8 cellular contexts compared by ENCODE assay signal in genomic region chr16:31507617-31507928, GRCh38. TPM values are rescaled to one million over a fixed set of nuclear protein-coding genes. Genes with fewer than 3 reads are reported as not detected.
DNase-seq lines count a peak whose midpoint lies in the region; ATAC-seq and TF ChIP-seq lines count a peak whose summit lies in the region.

No MANE protein-coding gene starts in this region.

- H3K4me1 ChIP-seq in GM23248 (ENCODE audit: insufficient read depth), result peaks cover 22% of the 10 kb centered on the region

- peaks cover 19% of the 10 kb centered on the region for H3K36me3 Mint-ChIP-seq in activated B cell treated with CpG ODN at 0.5 μM for 24 hours (ENCODE audit: low read depth)
- peaks cover 9% of the 10 kb centered on the region for H3K36me3 Mint-ChIP-seq in stimulated activated naive CD8-positive, alpha-beta T cell treated with anti-CD3 and anti-CD28 coated beads, Interleukin-15, Interleukin-2, amounts not matched to agents 100 ng/mL and 50 ng/mL, for 24 hours (ENCODE audit: low read depth)

- CTCF ChIA-PET in activated B cell treated with CpG ODN at 0.5 μM for 24 hours (lab: Charles Lee), result no interaction called here

- H3K9me3 ChIP-seq in GM23248 (ENCODE audit: low read depth), result no peaks in the 10 kb centered on the region
- no peaks in the 10 kb centered on the region for H3K9me3 ChIP-seq in iPS-18c (ENCODE audit: control insufficient read depth, insufficient read depth, low read length)

- H3K27ac ChIP-seq in 22Rv1 (peak overlapping the region; percentile 66), GM23248 (peak overlapping the region; percentile 86)

- peaks cover 39% of the 10 kb centered on the region for H3K79me2 ChIP-seq in GM23248 (ENCODE audit: insufficient read depth)

- POLR2A ChIA-PET in activated B cell treated with CpG ODN at 0.5 μM for 24 hours (lab: Charles Lee), result interaction anchor here (0.8 to 2.1 kb wide), 10 partner anchors 9 to 366 kb away, joined by 3 to 31 read pairs (median 6); partner anchors contain the start of genes AHSP, ARMC5 and ZNF267

- no peaks in the 10 kb centered on the region for H3K36me3 ChIP-seq in GM23248 (ENCODE audit: low read depth)

- H3K4me1 Mint-ChIP-seq in activated B cell treated with CpG ODN at 0.5 μM for 24 hours, result peaks cover 55% of the 10 kb centered on the region
- peaks cover 48% of the 10 kb centered on the region for H3K4me1 Mint-ChIP-seq in stimulated activated naive CD8-positive, alpha-beta T cell treated with anti-CD3 and anti-CD28 coated beads, Interleukin-15, Interleukin-2, amounts not matched to agents 100 ng/mL and 50 ng/mL, for 24 hours (ENCODE audit: low read depth)

- peak overlapping the region; percentile 94 for H3K27ac Mint-ChIP-seq in activated B cell treated with CpG ODN at 0.5 μM for 24 hours
- peak overlapping the region; percentile 89 for H3K27ac Mint-ChIP-seq in stimulated activated naive CD8-positive, alpha-beta T cell treated with anti-CD3 and anti-CD28 coated beads, Interleukin-15, Interleukin-2, amounts not matched to agents 100 ng/mL and 50 ng/mL, for 24 hours

- ATAC-seq in activated B cell treated with CpG ODN at 0.5 μM for 24 hours (ENCODE audit: low read depth) (no peak), GM18861 (IDR thresholded peaks at IDR 0.05; ENCODE audit: unreplicated experiment) (no peak), HG03521 (IDR thresholded peaks at IDR 0.05; ENCODE audit: unreplicated experiment) (no peak)

- DNase-seq in GM23248 (no peak), activated B cell treated with CpG ODN at 0.5 μM for 24 hours (no peak), NCI-H1436 treated with DMSO at 0.1 percent for 48 hours (lab: John Stamatoyannopoulos, UW) (no peak)

- H3K27me3 Mint-ChIP-seq in activated B cell treated with CpG ODN at 0.5 μM for 24 hours, result no peaks in the 10 kb centered on the region
- H3K27me3 Mint-ChIP-seq in stimulated activated naive CD8-positive, alpha-beta T cell treated with anti-CD3 and anti-CD28 coated beads, Interleukin-15, Interleukin-2, amounts not matched to agents 100 ng/mL and 50 ng/mL, for 24 hours, result no peaks in the 10 kb centered on the region

- H3K9me2 ChIP-seq in GM23248 (ENCODE audit: insufficient read depth), result no peaks in the 10 kb centered on the region

- peak overlapping the region; percentile 100 for H3K9ac ChIP-seq in GM23248

- no peaks in the 10 kb centered on the region for H3K9me3 Mint-ChIP-seq in activated B cell treated with CpG ODN at 0.5 μM for 24 hours
- H3K9me3 Mint-ChIP-seq in stimulated activated naive CD8-positive, alpha-beta T cell treated with anti-CD3 and anti-CD28 coated beads, Interleukin-15, Interleukin-2, amounts not matched to agents 100 ng/mL and 50 ng/mL, for 24 hours, result no peaks in the 10 kb centered on the region

- in situ Hi-C loops in GM23248 (cut with MboI), result no loop called here

- 1% methylated on average over 12 of the region's 12 CpGs for WGBS in GM23248 (ENCODE audit: low coverage in 1 of 2, low lambda C conversion rate in 2 of 2, missing lambda C conversion rate in 2 of 2), 2 experiments

- H3K4me3 ChIP-seq in GM23248 (peak overlapping the region; percentile 98), iPS-18c (ENCODE audit: insufficient read depth, low read depth, low read length) (peak overlapping the region; percentile 90)

- no peaks in the 10 kb centered on the region for H4K20me1 ChIP-seq in GM23248 (ENCODE audit: insufficient read depth)

- TF ChIP-seq CTCF in 22Rv1 (IDR thresholded peaks at IDR 0.05) (no peak), activated B cell treated with CpG ODN at 0.5 μM for 24 hours (IDR thresholded peaks at IDR 0.05) (no peak)

- H2AFZ ChIP-seq in GM23248, result peak overlapping the region; percentile 85

- peak overlapping the region; percentile 94 for H3K4me3 Mint-ChIP-seq in activated B cell treated with CpG ODN at 0.5 μM for 24 hours
- peak overlapping the region; percentile 92 for H3K4me3 Mint-ChIP-seq in stimulated activated naive CD8-positive, alpha-beta T cell treated with anti-CD3 and anti-CD28 coated beads, Interleukin-15, Interleukin-2, amounts not matched to agents 100 ng/mL and 50 ng/mL, for 24 hours

- intact Hi-C loops in activated B cell treated with CpG ODN at 0.5 μM for 24 hours (cut with micrococcal nuclease), result loop anchor here (5.0 kb wide), 1 partner anchor 205 kb away; a partner anchor contains a TSS

- peaks cover 11% of the 10 kb centered on the region for H3F3A ChIP-seq in GM23248 (ENCODE audit: insufficient read depth)

- H3K4me2 ChIP-seq in GM23248 (ENCODE audit: unreplicated experiment), result peak overlapping the region; percentile 68

- H3K27me3 ChIP-seq in GM23248 (replicated peaks; ENCODE audit: insufficient read depth), result no peaks in the 10 kb centered on the region

RNA-seq across cellular contexts. Expression of gene RUSF1, which starts 0.6 kb away (rescaled TPM):
- 68.2 and 74.0 TPM in 2 replicates for total RNA-seq in GM23248 (2014; rRNA removed; shearing (Covaris generic))
- polyA plus RNA-seq in GM23248 (2016; fragmentation: Nextera tagmentation; extraction: Ambion mirVana), result 34.6 and 39.3 TPM in 2 replicates
- total RNA-seq in activated B cell treated with CpG ODN at 0.5 μM for 24 hours, result 58.6 and 59.7 TPM in 2 replicates

RNA-seq across cellular contexts. Expression of gene AHSP, which starts 20.1 kb away (rescaled TPM):
- total RNA-seq in GM23248 (2014; rRNA removed; shearing (Covaris generic)), result not detected in 2 replicates
- not detected in 2 replicates for polyA plus RNA-seq in GM23248 (2016; fragmentation: Nextera tagmentation; extraction: Ambion mirVana)
- total RNA-seq in activated B cell treated with CpG ODN at 0.5 μM for 24 hours, result not detected in 2 replicates

RNA-seq across cellular contexts. Expression of gene SLC5A2, which starts 24.6 kb away (rescaled TPM):
- not detected in 2 replicates for total RNA-seq in GM23248 (2014; rRNA removed; shearing (Covaris generic))
- 4.7 and 4.8 TPM in 2 replicates for polyA plus RNA-seq in GM23248 (2016; fragmentation: Nextera tagmentation; extraction: Ambion mirVana)
- total RNA-seq in activated B cell treated with CpG ODN at 0.5 μM for 24 hours, result not detected in 2 replicates

RNA-seq across cellular contexts. Expression of gene TGFB1I1, which starts 35.6 kb away (rescaled TPM):
- total RNA-seq in GM23248 (2014; rRNA removed; shearing (Covaris generic)), result 71.8 and 88.5 TPM in 2 replicates
- 174 and 177 TPM in 2 replicates for polyA plus RNA-seq in GM23248 (2016; fragmentation: Nextera tagmentation; extraction: Ambion mirVana)
- 1.4 and 2.6 TPM in 2 replicates for total RNA-seq in activated B cell treated with CpG ODN at 0.5 μM for 24 hours

RNA-seq across cellular contexts. Expression of gene ARMC5, which starts 48.3 kb away (rescaled TPM):
- total RNA-seq in GM23248 (2014; rRNA removed; shearing (Covaris generic)), result 11.2 and 14.3 TPM in 2 replicates
- polyA plus RNA-seq in GM23248 (2016; fragmentation: Nextera tagmentation; extraction: Ambion mirVana), result 5.0 and 7.0 TPM in 2 replicates
- 10.9 TPM in 2 replicates for total RNA-seq in activated B cell treated with CpG ODN at 0.5 μM for 24 hours
